ENCODE assay signal across 1 cellular context in the genomic region with DNA sequence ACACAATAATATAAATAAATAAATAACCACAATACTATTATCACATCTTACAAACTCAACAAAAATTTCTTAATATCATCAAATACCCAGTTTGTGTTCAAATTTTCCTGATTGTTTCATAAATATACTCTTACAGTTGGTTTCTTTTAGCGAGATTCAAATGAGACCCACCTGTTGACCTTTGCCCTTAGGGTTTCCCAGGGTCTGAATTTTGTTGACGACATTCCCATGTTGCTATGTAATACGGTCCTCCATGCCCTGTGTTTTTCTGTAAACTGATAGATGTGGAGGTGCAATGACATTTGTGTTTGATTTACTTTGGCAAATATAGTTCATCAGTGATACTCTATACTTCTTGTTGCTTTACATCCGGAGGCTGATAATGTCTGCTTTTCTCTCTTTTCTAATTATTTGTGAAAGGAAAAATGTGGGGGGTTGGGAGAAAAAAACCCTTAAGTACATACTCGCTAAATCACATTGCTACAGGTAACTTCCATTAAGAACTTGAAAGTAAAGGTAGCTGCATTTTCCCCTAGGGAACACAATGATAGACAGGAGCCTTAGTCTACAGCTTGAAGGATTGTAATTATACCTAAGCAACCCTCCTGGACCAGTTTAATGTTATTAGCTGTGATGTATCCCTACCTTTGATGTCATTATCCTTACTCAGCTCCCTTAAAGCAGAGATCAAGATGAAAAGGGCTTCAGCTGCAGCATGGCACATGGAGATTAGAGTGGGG.
TF ChIP-seq lines count a peak whose summit lies in the region.

No MANE protein-coding gene starts in this region.

TF ChIP-seq in H1, 55 proteins besides CTCF, POLR2A, EP300 and RAD21:
- TF ChIP-seq GTF2F1 (IDR thresholded peaks at IDR 0.05; ENCODE audit: borderline replicate concordance, low read depth, low read length) (no peak), CTBP2 (IDR thresholded peaks at IDR 0.05; ENCODE audit: borderline replicate concordance, insufficient read depth, insufficient read length, low read length) (no peak), KDM5A (IDR thresholded peaks at IDR 0.05; ENCODE audit: low read length) (no peak), TEAD4 (IDR thresholded peaks at IDR 0.05; ENCODE audit: low read depth, low read length) (no peak), ASH2L (IDR thresholded peaks at IDR 0.05; ENCODE audit: low read length) (no peak), BCL11A (IDR thresholded peaks at IDR 0.05; ENCODE audit: low read depth in 2 of 2, low read length in 2 of 2) (no peak), BRCA1 (IDR thresholded peaks at IDR 0.05; ENCODE audit: low read depth, low read length) (no peak)
- TF ChIP-seq, protein P1, sequence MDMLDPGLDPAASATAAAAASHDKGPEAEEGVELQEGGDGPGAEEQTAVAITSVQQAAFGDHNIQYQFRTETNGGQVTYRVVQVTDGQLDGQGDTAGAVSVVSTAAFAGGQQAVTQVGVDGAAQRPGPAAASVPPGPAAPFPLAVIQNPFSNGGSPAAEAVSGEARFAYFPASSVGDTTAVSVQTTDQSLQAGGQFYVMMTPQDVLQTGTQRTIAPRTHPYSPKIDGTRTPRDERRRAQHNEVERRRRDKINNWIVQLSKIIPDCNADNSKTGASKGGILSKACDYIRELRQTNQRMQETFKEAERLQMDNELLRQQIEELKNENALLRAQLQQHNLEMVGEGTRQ (IDR thresholded peaks at IDR 0.05; ENCODE audit: low read length), result no peak
